28 cellular contexts compared by ENCODE assay signal in the genomic region with DNA sequence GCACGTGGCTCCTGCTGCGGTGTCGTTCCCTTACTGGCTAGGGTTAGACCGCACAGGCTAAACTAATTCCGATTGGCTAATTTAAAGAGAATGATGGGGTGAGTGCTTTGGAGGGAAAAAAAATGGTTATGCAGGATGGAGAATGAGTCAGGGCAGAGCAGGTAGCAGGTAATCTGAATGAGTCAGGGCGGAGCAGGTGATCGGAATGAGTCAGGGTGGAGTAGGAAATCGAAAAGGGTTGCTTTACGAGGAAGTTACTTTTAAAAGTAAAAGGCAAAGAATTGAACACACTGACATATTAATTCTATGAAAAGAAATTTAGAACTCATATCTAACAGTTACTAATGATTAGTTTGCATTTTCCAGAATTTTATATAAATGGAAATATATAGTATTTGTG.
"Had no signal": no experiment of that assay in that cellular context is flagged by ENCODE, and none has a peak within 500 bp of the region (broad histone marks: within the 10 kb centered on the region; RNA-seq: fewer than 3 reads in every experiment).

No MANE protein-coding gene starts in this region.

- H3K4me3 Mint-ChIP-seq: activated CD4-positive, alpha-beta memory T cell treated with anti-CD3 and anti-CD28 coated beads for 36 hours; activated CD4-positive, alpha-beta T cell treated with anti-CD3 and anti-CD28 coated beads, Interleukin-2, amount 10 ng/mL, durations not matched to agents 24 days and 14 days; activated naive CD8-positive, alpha-beta T cell; natural killer cell; neural progenitor cell; stimulated activated naive CD8-positive, alpha-beta T cell treated with anti-CD3 and anti-CD28 coated beads, Interleukin-15, amount 100 ng/mL, for 72 hours; T-helper 17 cell; type B pancreatic cell had no signal

- H2AFZ ChIP-seq: neural progenitor cell had no signal

- H3K4me2 ChIP-seq: neural progenitor cell had no signal

- H3K27me3 ChIP-seq: cardiac muscle cell, left lung, neural progenitor cell, vagina had no signal

- H3K9me3 ChIP-seq: left lung, lower lobe of right lung, vagina had no signal

- DNase-seq: activated CD4-positive, alpha-beta memory T cell treated with anti-CD3 and anti-CD28 coated beads for 36 hours; activated CD4-positive, alpha-beta T cell treated with anti-CD3 and anti-CD28 coated beads, Interleukin-2, amount 10 ng/mL, durations not matched to agents 24 days and 14 days; activated CD8-positive, alpha-beta memory T cell treated with anti-CD3 and anti-CD28 coated beads, Interleukin-2, amount 50 U/mL, for 4 hours; activated gamma-delta T cell; activated T-cell treated with anti-CD3 and anti-CD28 coated beads, Interleukin-2, amount 50 U/mL, for 1 hour; anterior cingulate cortex; cerebellar nuclear complex; dorsolateral prefrontal cortex; effector memory CD4-positive, alpha-beta T cell; foreskin melanocyte; left lung; lower lobe of right lung; mesendoderm; natural killer cell; occipital lobe; right cardiac atrium; stimulated activated CD4-positive, alpha-beta T cell treated with anti-CD3 and anti-CD28 coated beads, Interleukin-4, amount 100 ng/mL, for 1 hour; stimulated activated naive CD8-positive, alpha-beta T cell treated with anti-CD3 and anti-CD28 coated beads, Interleukin-15, amount 100 ng/mL, for 72 hours; substantia nigra; T-helper 17 cell; T1000; WERI-Rb-1 had no signal

- H3K27me3 Mint-ChIP-seq: activated CD4-positive, alpha-beta memory T cell treated with anti-CD3 and anti-CD28 coated beads for 36 hours; activated CD4-positive, alpha-beta T cell treated with anti-CD3 and anti-CD28 coated beads, Interleukin-2, amount 10 ng/mL, durations not matched to agents 24 days and 14 days; activated naive CD8-positive, alpha-beta T cell; stimulated activated naive CD8-positive, alpha-beta T cell treated with anti-CD3 and anti-CD28 coated beads, Interleukin-15, amount 100 ng/mL, for 72 hours; T-helper 17 cell; type B pancreatic cell had no signal

- H3K36me3 Mint-ChIP-seq: activated CD4-positive, alpha-beta memory T cell treated with anti-CD3 and anti-CD28 coated beads for 36 hours; natural killer cell; neural progenitor cell; type B pancreatic cell had no signal

- H3K9me3 Mint-ChIP-seq: activated CD4-positive, alpha-beta memory T cell treated with anti-CD3 and anti-CD28 coated beads for 36 hours; natural killer cell; stimulated activated naive CD8-positive, alpha-beta T cell treated with anti-CD3 and anti-CD28 coated beads, Interleukin-15, amount 100 ng/mL, for 72 hours had no signal

- H3K27ac ChIP-seq: cardiac muscle cell, coronary artery, dorsolateral prefrontal cortex, left lung, lower lobe of right lung, neural progenitor cell, vagina, WERI-Rb-1 had no signal

- H3K36me3 ChIP-seq: cardiac muscle cell, left lung, lower lobe of right lung, neural progenitor cell, vagina, WERI-Rb-1 had no signal

- H3K27ac Mint-ChIP-seq: activated CD4-positive, alpha-beta memory T cell treated with anti-CD3 and anti-CD28 coated beads for 36 hours; activated CD4-positive, alpha-beta T cell treated with anti-CD3 and anti-CD28 coated beads, Interleukin-2, amount 10 ng/mL, durations not matched to agents 24 days and 14 days; activated naive CD8-positive, alpha-beta T cell; natural killer cell; neural progenitor cell; stimulated activated naive CD8-positive, alpha-beta T cell treated with anti-CD3 and anti-CD28 coated beads, Interleukin-15, amount 100 ng/mL, for 72 hours; T-helper 17 cell; type B pancreatic cell had no signal

- H3K4me3 ChIP-seq: cardiac muscle cell, coronary artery, dorsolateral prefrontal cortex, left lung, lower lobe of right lung, neural progenitor cell, vagina had no signal

- H3K4me1 ChIP-seq: left lung, lower lobe of right lung, neural progenitor cell, vagina had no signal
